In the genomic region with DNA sequence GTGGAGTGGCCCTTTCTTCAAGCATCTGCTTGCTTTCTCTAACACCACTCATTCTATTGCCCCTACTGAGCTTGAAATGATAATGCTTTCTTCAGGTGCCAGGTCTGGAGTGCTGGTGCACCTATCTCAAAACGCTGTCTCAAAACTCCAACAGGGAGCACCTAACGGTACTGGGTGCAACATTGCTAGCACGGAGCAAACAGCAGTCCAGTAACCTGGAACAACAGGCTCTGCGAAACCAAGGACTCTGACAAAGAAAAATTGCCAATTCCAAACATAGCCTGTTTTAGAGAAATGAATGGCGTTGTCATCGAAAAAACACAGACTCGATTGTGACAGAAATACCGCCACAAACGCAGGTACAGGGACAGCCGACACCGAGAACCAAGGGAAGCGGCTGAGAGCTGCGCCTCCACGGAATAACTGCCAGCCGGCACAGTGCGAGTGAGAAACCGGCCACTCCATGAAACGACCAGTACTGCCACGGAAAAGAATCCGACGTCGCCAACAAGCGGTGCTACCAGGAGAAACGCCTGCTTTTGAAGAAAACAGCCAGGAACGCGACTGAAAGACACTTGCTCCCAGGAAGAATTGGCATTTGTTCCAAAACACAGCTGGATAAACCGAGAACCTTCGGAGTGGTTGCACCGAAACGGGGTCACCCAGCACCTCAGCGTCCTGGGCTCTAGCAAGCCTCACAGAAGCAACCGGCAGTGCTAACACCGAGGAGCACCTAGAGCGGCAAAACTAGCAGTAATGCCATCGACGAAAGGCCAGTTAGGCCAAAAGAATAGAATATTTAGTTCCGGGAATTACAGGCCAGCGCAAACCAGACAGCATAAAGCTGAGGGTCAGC, we compare ENCODE assay signal across 9 cellular contexts. TPM values are rescaled to one million over a fixed set of nuclear protein-coding genes. Genes with fewer than 3 reads are reported as not detected.
DNase-seq lines count a peak whose midpoint lies in the region; ATAC-seq and TF ChIP-seq lines count a peak whose summit lies in the region.
"Had no signal": no experiment of that assay in that cellular context is flagged by ENCODE, and none has a peak within 500 bp of the region (broad histone marks: within the 10 kb centered on the region; RNA-seq: fewer than 3 reads in every experiment).

No MANE protein-coding gene starts in this region.

- no peak for TF ChIP-seq CTCF in hepatocyte (IDR thresholded peaks at IDR 0.05; ENCODE audit: poor library complexity)

- H4K20me1 ChIP-seq in hepatocyte (ENCODE audit: insufficient read depth, poor library complexity, severe bottlenecking): no peaks in the 10 kb centered on the region

- no peak for ATAC-seq in stimulated activated effector memory CD8-positive, alpha-beta T cell treated with anti-CD3 and anti-CD28 coated beads, Interleukin-12 subunit alpha, Interleukin-12 subunit beta, amount 100 ng/mL, for 72 hours
- no peak for ATAC-seq in GM19455 (IDR thresholded peaks at IDR 0.05; ENCODE audit: unreplicated experiment)

- H3K36me3 ChIP-seq in KOPT-K1 (ENCODE audit: insufficient read depth, low read length): no peaks in the 10 kb centered on the region
- no peaks in the 10 kb centered on the region for H3K36me3 ChIP-seq in hepatocyte (replicated peaks; ENCODE audit: insufficient read depth, low read depth)

- no peaks in the 10 kb centered on the region for H3K9me2 ChIP-seq in hepatocyte (replicated peaks; ENCODE audit: insufficient read depth)

- H3K79me2 ChIP-seq in hepatocyte: peaks cover 44% of the 10 kb centered on the region

- peaks cover 34% of the 10 kb centered on the region for H3K36me3 Mint-ChIP-seq in stimulated activated effector memory CD8-positive, alpha-beta T cell treated with anti-CD3 and anti-CD28 coated beads, Interleukin-12 subunit alpha, Interleukin-12 subunit beta, amount 100 ng/mL, for 72 hours

- H3K4me1 ChIP-seq in hepatocyte (ENCODE audit: insufficient read depth): peaks cover 5% of the 10 kb centered on the region

- H3K9me3 Mint-ChIP-seq in stimulated activated effector memory CD8-positive, alpha-beta T cell treated with anti-CD3 and anti-CD28 coated beads, Interleukin-12 subunit alpha, Interleukin-12 subunit beta, amount 100 ng/mL, for 72 hours: no peaks in the 10 kb centered on the region

- peak overlapping the region; percentile 96 for H3K27ac ChIP-seq in KOPT-K1 (ENCODE audit: low read depth, low read length, poor library complexity, severe bottlenecking)
- H3K27ac ChIP-seq in hepatocyte: no peak overlapping the region

- DNase-seq in amniotic epithelial cell (ENCODE audit: low read depth) (peak; percentile 56), hepatocyte (ENCODE audit: low spot score) (no peak), NCI-H82 (lab: John Stamatoyannopoulos, UW) (no peak), T1000 (lab: John Stamatoyannopoulos, UW) (no peak), mucosa of gallbladder (ENCODE audit: low spot score) (no peak)
- DNase-seq in stimulated activated effector memory CD8-positive, alpha-beta T cell treated with anti-CD3 and anti-CD28 coated beads, Interleukin-12 subunit alpha, Interleukin-12 subunit beta, amount 100 ng/mL, for 72 hours (ENCODE audit: low spot score in 2 of 2): no peak
- DNase-seq: NCI-H446 had no signal

- WGBS in hepatocyte (ENCODE audit: low lambda C conversion rate, missing lambda C conversion rate): 51% methylated on average over 38 of the region's 38 CpGs

- H3K27me3 ChIP-seq in hepatocyte: peaks cover 25% of the 10 kb centered on the region

- H3K4me1 Mint-ChIP-seq in stimulated activated effector memory CD8-positive, alpha-beta T cell treated with anti-CD3 and anti-CD28 coated beads, Interleukin-12 subunit alpha, Interleukin-12 subunit beta, amount 100 ng/mL, for 72 hours: peaks cover 45% of the 10 kb centered on the region

- peak overlapping the region; percentile 88 for H3K27ac Mint-ChIP-seq in stimulated activated effector memory CD8-positive, alpha-beta T cell treated with anti-CD3 and anti-CD28 coated beads, Interleukin-12 subunit alpha, Interleukin-12 subunit beta, amount 100 ng/mL, for 72 hours

- H3K4me3 ChIP-seq in hepatocyte: no peak overlapping the region

- peak overlapping the region; percentile 4 for H2AFZ ChIP-seq in hepatocyte

- H3K4me2 ChIP-seq in hepatocyte: peak overlapping the region; percentile 95

- H3K9me3 ChIP-seq in KOPT-K1 (ENCODE audit: insufficient read depth, low read length, poor library complexity, severe bottlenecking) (no peaks in the 10 kb centered on the region), hepatocyte (ENCODE audit: low read depth) (no peaks in the 10 kb centered on the region)

- peak overlapping the region; percentile 88 for H3K4me3 Mint-ChIP-seq in stimulated activated effector memory CD8-positive, alpha-beta T cell treated with anti-CD3 and anti-CD28 coated beads, Interleukin-12 subunit alpha, Interleukin-12 subunit beta, amount 100 ng/mL, for 72 hours

RNA-seq across cellular contexts. Expression of a gene that starts 3.0 kb away (rescaled TPM):
- 0.93 and 4.4 TPM in 2 replicates for total RNA-seq in hepatocyte
- 3.2 and 4.5 TPM in 2 replicates for polyA plus RNA-seq in hepatocyte
- 2.8 TPM for total RNA-seq in mucosa of gallbladder
